24 cellular contexts compared by ENCODE assay signal in the genomic region with DNA sequence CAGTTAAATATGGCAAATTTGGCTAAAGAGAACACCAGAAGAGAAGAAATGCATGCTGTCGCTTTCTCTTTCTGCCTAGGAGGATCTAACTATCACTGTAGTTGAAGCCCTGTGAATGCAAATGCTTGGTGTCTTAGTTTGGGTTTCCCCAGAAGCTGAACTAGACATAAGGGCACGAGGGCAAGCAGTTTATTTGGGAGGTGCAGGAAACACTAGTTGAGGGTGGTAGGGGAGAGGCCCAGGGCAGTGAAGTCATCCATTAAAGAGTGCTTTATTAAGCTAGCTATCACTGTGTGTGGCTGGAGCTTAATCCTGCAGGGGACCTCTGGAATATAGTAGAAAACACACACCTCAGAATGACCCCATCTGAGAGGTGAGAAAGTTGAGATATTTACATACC.
DNase-seq lines count a peak whose midpoint lies in the region; ATAC-seq, FAIRE-seq and TF ChIP-seq lines count a peak whose summit lies in the region.
"Had no signal": no experiment of that assay in that cellular context is flagged by ENCODE, and none has a peak within 500 bp of the region (broad histone marks: within the 10 kb centered on the region; RNA-seq: fewer than 3 reads in every experiment).

No MANE protein-coding gene starts in this region.

- no peak for FAIRE-seq in H1 (lab: Jason Lieb, UNC)
- FAIRE-seq: A204.1, D721Med, GM19239, HTR-8/SVneo had no signal

- H4K91ac ChIP-seq in H1 (replicated peaks; ENCODE audit: insufficient read length, low read length) = no peak overlapping the region

- H3K9me3 Mint-ChIP-seq in stimulated activated memory B cell treated with anti-CD40 and anti-IgM and Interleukin-4, amounts not matched to agents 10 μg/mL and 1 μg/mL and 100 μg/mL, for 72 hours = peaks cover 6% of the 10 kb centered on the region
- H3K9me3 Mint-ChIP-seq: CD4-positive, alpha-beta T cell had no signal

- H3K9ac ChIP-seq in H1 (replicated peaks in 1 of 4; ENCODE audit: extremely low read depth in 1 of 4, low read depth in 3 of 4, low read length in 3 of 4) = no peak overlapping the region
- no peak overlapping the region for H3K9ac ChIP-seq in mesendoderm (ENCODE audit: low read length)
- H3K9ac ChIP-seq: BLaER1 treated with 17β-estradiol and CSF1 and Interleukin-3, amounts not matched to agents 10 nM and 100 nM; KMS-11 had no signal

- no peak overlapping the region for H3K4me3 Mint-ChIP-seq in stimulated activated memory B cell treated with anti-CD40 and anti-IgM and Interleukin-4, amounts not matched to agents 10 μg/mL and 1 μg/mL and 100 μg/mL, for 72 hours
- H3K4me3 Mint-ChIP-seq: CD4-positive, alpha-beta T cell had no signal

- no peak overlapping the region for H2AK5ac ChIP-seq in H1 (ENCODE audit: low read depth, low read length)
- no peak overlapping the region for H2AK5ac ChIP-seq in mesendoderm (ENCODE audit: low read length)

- no peak overlapping the region for H3K14ac ChIP-seq in H1 (ENCODE audit: insufficient read length)

- H2AFZ ChIP-seq in H1 (ENCODE audit: low read length) = 0 out of 2 replicates have a peak overlapping the region, but pooled peaks have one; percentile 24

- no peaks in the 10 kb centered on the region for H4K20me1 ChIP-seq in H1 (replicated peaks in 1 of 2; ENCODE audit: control insufficient read depth in 1 of 2, insufficient read depth in 2 of 2, low read length in 2 of 2)
- H4K20me1 ChIP-seq: BLaER1 treated with 17β-estradiol and CSF1 and Interleukin-3, amounts not matched to agents 10 nM and 100 nM had no signal

- no peak for TF ChIP-seq RAD21 in H1 (IDR thresholded peaks at IDR 0.05 in 1 of 2, conservative IDR thresholded peaks at IDR 0.05 in 1 of 2; ENCODE audit: low read depth in 2 of 2, low read length in 2 of 2)

- H4K5ac ChIP-seq in H1 (ENCODE audit: insufficient read length, low read depth, low read length) = no peak overlapping the region
- no peak overlapping the region for H4K5ac ChIP-seq in mesendoderm (ENCODE audit: low read length)

- H3K4ac ChIP-seq in H1 (replicated peaks; ENCODE audit: insufficient read length, low read depth, low read length) (no peak overlapping the region), mesendoderm (ENCODE audit: low read depth, low read length) (no peak overlapping the region)

- CTCF ChIA-PET in H1 (lab: Charles Lee; ENCODE audit: partially characterized antibody) = no interaction called here

- H2BK15ac ChIP-seq in H1 (ENCODE audit: low read length) = no peak overlapping the region
- H2BK15ac ChIP-seq in mesendoderm (replicated peaks; ENCODE audit: low read depth) = no peak overlapping the region

- H3K4me3 ChIP-seq in H1 (ENCODE audit: extremely low read depth in 1 of 4, insufficient read depth in 2 of 4, low read depth in 3 of 4, low read length in 4 of 4) (no peak overlapping the region), mesendoderm (ENCODE audit: low read length) (no peak overlapping the region), thyroid gland (replicated peaks in 1 of 3) (no peak overlapping the region)
- H3K4me3 ChIP-seq: BLaER1 treated with 17β-estradiol and CSF1 and Interleukin-3, amounts not matched to agents 10 nM and 100 nM had no signal

- POLR2A ChIA-PET in H1 (lab: Charles Lee; ENCODE audit: partially characterized antibody) = no interaction called here

- no peaks in the 10 kb centered on the region for H3K36me3 Mint-ChIP-seq in stimulated activated memory B cell treated with anti-CD40 and anti-IgM and Interleukin-4, amounts not matched to agents 10 μg/mL and 1 μg/mL and 100 μg/mL, for 72 hours

- no peak overlapping the region for H3K4me2 ChIP-seq in H1 (ENCODE audit: insufficient read depth in 1 of 2, low read depth in 2 of 2, low read length in 2 of 2)
- no peak overlapping the region for H3K4me2 ChIP-seq in mesendoderm (ENCODE audit: low read length)
- H3K4me2 ChIP-seq: BLaER1 treated with 17β-estradiol and CSF1 and Interleukin-3, amounts not matched to agents 10 nM and 100 nM; KMS-11 had no signal

- no peak overlapping the region for H3K18ac ChIP-seq in H1 (ENCODE audit: extremely low read depth, low read length)
- no peak overlapping the region for H3K18ac ChIP-seq in mesendoderm (ENCODE audit: low read length)

- DNase-seq in HCEC 1CT (peak; percentile 11), H1 (ENCODE audit: low read depth in 1 of 2, low spot score in 2 of 2) (no peak), mesendoderm (peak; percentile 1), A172 (ENCODE audit: low spot score) (no peak), thyroid gland (no peak), GM20000 (ENCODE audit: low spot score) (no peak)
- DNase-seq: CD4-positive, alpha-beta T cell; H7; MV-4-11; NCI-H1105; NCI-H146; NCI-H1930; NCI-H2107; NCI-H524; NCI-H774; PC-3 had no signal

- H3K23me2 ChIP-seq in H1 (ENCODE audit: low read depth, low read length) = no peaks in the 10 kb centered on the region

- H4K8ac ChIP-seq in H1 (ENCODE audit: extremely low read depth, insufficient read depth, low read length) = no peak overlapping the region
- no peak overlapping the region for H4K8ac ChIP-seq in mesendoderm (ENCODE audit: low read depth, low read length)

- no peaks in the 10 kb centered on the region for H3K36me3 ChIP-seq in H1 (ENCODE audit: control insufficient read depth in 2 of 4, insufficient read depth in 4 of 4, low read length in 3 of 4)
- H3K36me3 ChIP-seq in mesendoderm (ENCODE audit: control insufficient read depth, insufficient read depth, low read length) = no peaks in the 10 kb centered on the region
- no peaks in the 10 kb centered on the region for H3K36me3 ChIP-seq in thyroid gland
- H3K36me3 ChIP-seq: BLaER1 treated with 17β-estradiol and CSF1 and Interleukin-3, amounts not matched to agents 10 nM and 100 nM had no signal

- H3K4me1 ChIP-seq in H1 (replicated peaks in 1 of 4; ENCODE audit: control insufficient read depth in 3 of 4, insufficient read depth in 4 of 4, low read length in 3 of 4) = no peaks in the 10 kb centered on the region
- no peaks in the 10 kb centered on the region for H3K4me1 ChIP-seq in mesendoderm (ENCODE audit: control insufficient read depth, low read depth, low read length)
- no peaks in the 10 kb centered on the region for H3K4me1 ChIP-seq in thyroid gland
- H3K4me1 ChIP-seq: BLaER1 treated with 17β-estradiol and CSF1 and Interleukin-3, amounts not matched to agents 10 nM and 100 nM had no signal

- H3K27me3 Mint-ChIP-seq in stimulated activated memory B cell treated with anti-CD40 and anti-IgM and Interleukin-4, amounts not matched to agents 10 μg/mL and 1 μg/mL and 100 μg/mL, for 72 hours = no peaks in the 10 kb centered on the region
- H3K27me3 Mint-ChIP-seq: CD4-positive, alpha-beta T cell had no signal

- H3K9me3 ChIP-seq in H1 (ENCODE audit: insufficient read depth in 2 of 2, low read depth in 1 of 2, low read length in 1 of 2) (no peaks in the 10 kb centered on the region), thyroid gland (no peaks in the 10 kb centered on the region)

- H3K23ac ChIP-seq in H1 (ENCODE audit: insufficient read length) (no peak overlapping the region), mesendoderm (ENCODE audit: low read length) (no peak overlapping the region)

- no peaks in the 10 kb centered on the region for H3K4me1 Mint-ChIP-seq in stimulated activated memory B cell treated with anti-CD40 and anti-IgM and Interleukin-4, amounts not matched to agents 10 μg/mL and 1 μg/mL and 100 μg/mL, for 72 hours

- H3K56ac ChIP-seq in H1 (replicated peaks; ENCODE audit: insufficient read length, low read depth, low read length) (no peak overlapping the region), mesendoderm (ENCODE audit: low read length) (no peak overlapping the region)

- H2BK120ac ChIP-seq in H1 (replicated peaks; ENCODE audit: low read depth, low read length) (no peak overlapping the region), mesendoderm (ENCODE audit: low read depth, low read length) (no peak overlapping the region)

- H3K79me1 ChIP-seq in H1 (ENCODE audit: low read depth, low read length) = no peaks in the 10 kb centered on the region
- no peaks in the 10 kb centered on the region for H3K79me1 ChIP-seq in mesendoderm (ENCODE audit: low read length)

- H3K27ac ChIP-seq in H1 (ENCODE audit: low read depth, low read length) (no peak overlapping the region), mesendoderm (ENCODE audit: low read depth, low read length) (no peak overlapping the region), thyroid gland (no peak overlapping the region)
- H3K27ac ChIP-seq: BLaER1 treated with 17β-estradiol and CSF1 and Interleukin-3, amounts not matched to agents 10 nM and 100 nM; KMS-11 had no signal

- no peak overlapping the region for H2BK20ac ChIP-seq in H1 (ENCODE audit: low read length)

- no peak overlapping the region for H2BK12ac ChIP-seq in H1 (ENCODE audit: low read depth, low read length)

- TF ChIP-seq EP300 in H1 (IDR thresholded peaks at IDR 0.05; ENCODE audit: borderline replicate concordance in 1 of 2, low read depth in 2 of 2, low read length in 2 of 2) = no peak

- TF ChIP-seq POLR2A in H1 (IDR thresholded peaks at IDR 0.05; ENCODE audit: control extremely low read depth in 1 of 2, low read depth in 2 of 2, low read length in 2 of 2) = no peak
- TF ChIP-seq POLR2A in thyroid gland (IDR thresholded peaks at IDR 0.05) = no peak

- H3K79me2 ChIP-seq in H1 (ENCODE audit: control insufficient read depth in 1 of 2, insufficient read depth in 2 of 2, low read length in 2 of 2) = no peaks in the 10 kb centered on the region
- no peaks in the 10 kb centered on the region for H3K79me2 ChIP-seq in mesendoderm (ENCODE audit: control insufficient read depth, insufficient read depth, low read length)

- H3K27me3 ChIP-seq in H1 (replicated peaks in 1 of 4; ENCODE audit: control insufficient read depth in 3 of 4, extremely low read depth in 1 of 4, insufficient read depth in 3 of 4, low read length in 3 of 4) (peaks cover 0 to 1% (median 0%) of the 10 kb centered on the region in 4 experiments; a peak in 1 of 7 replicates), mesendoderm (ENCODE audit: insufficient read depth, low read length, poor library complexity) (no peaks in the 10 kb centered on the region), thyroid gland (no peaks in the 10 kb centered on the region)
- H3K27me3 ChIP-seq: BLaER1 treated with 17β-estradiol and CSF1 and Interleukin-3, amounts not matched to agents 10 nM and 100 nM had no signal

- intact Hi-C loops in thyroid gland (cut with DNase I) = no loop called here

- no peak overlapping the region for H2BK5ac ChIP-seq in H1 (ENCODE audit: low read depth, low read length)
- no peak overlapping the region for H2BK5ac ChIP-seq in mesendoderm (ENCODE audit: low read length)

- H3K27ac Mint-ChIP-seq in stimulated activated memory B cell treated with anti-CD40 and anti-IgM and Interleukin-4, amounts not matched to agents 10 μg/mL and 1 μg/mL and 100 μg/mL, for 72 hours = no peak overlapping the region
- H3K27ac Mint-ChIP-seq: CD4-positive, alpha-beta T cell had no signal

- peak; percentile 36 for ATAC-seq in stimulated activated memory B cell treated with anti-CD40 and anti-IgM and Interleukin-4, amounts not matched to agents 10 μg/mL and 1 μg/mL and 100 μg/mL, for 72 hours
- ATAC-seq: PC-3, SK-N-SH treated with all-trans-retinoic acid at 6 μM for 48 hours had no signal

- no peak for TF ChIP-seq CTCF in H1 (IDR thresholded peaks at IDR 0.05; ENCODE audit: control extremely low read depth in 1 of 3, insufficient read depth in 1 of 3, low read depth in 1 of 3, low read length in 3 of 3)
- no peak for TF ChIP-seq CTCF in thyroid gland (IDR thresholded peaks at IDR 0.05)
- no peak for TF ChIP-seq CTCF in GM20000 (IDR thresholded peaks at IDR 0.05; ENCODE audit: extremely low read depth, missing control alignments)

- WGBS in H1 (ENCODE audit: extremely low coverage in 1 of 2, insufficient coverage in 1 of 2, insufficient read length in 1 of 2, insufficient replicate concordance in 2 of 2, low coverage in 1 of 2, low lambda C conversion rate in 2 of 2, missing lambda C conversion rate in 1 of 2), 2 experiments = 88% methylated on average over 2 of the region's 2 CpGs; no CpG with 5 or more reads in 1 of the 2 experiments
- WGBS in mesendoderm (ENCODE audit: extremely low coverage, insufficient coverage, low lambda C conversion rate) = no CpG with 5 or more reads among the region's 2 CpGs
- 68 to 73% methylated on average over 2 of the region's 2 CpGs for WGBS in thyroid gland, 2 donors

Comparison
In these comparisons a context has a peak if more than half of its experiments do, and no peak if none do; other contexts are left out.
1. DNase-seq: peak in HCEC 1CT (single experiment) and mesendoderm (single experiment); none in H1 (0 of 2), A172 (single experiment), thyroid gland (0 of 2) and GM20000 (single experiment).